8 cellular contexts compared by ENCODE assay signal in the genomic region with DNA sequence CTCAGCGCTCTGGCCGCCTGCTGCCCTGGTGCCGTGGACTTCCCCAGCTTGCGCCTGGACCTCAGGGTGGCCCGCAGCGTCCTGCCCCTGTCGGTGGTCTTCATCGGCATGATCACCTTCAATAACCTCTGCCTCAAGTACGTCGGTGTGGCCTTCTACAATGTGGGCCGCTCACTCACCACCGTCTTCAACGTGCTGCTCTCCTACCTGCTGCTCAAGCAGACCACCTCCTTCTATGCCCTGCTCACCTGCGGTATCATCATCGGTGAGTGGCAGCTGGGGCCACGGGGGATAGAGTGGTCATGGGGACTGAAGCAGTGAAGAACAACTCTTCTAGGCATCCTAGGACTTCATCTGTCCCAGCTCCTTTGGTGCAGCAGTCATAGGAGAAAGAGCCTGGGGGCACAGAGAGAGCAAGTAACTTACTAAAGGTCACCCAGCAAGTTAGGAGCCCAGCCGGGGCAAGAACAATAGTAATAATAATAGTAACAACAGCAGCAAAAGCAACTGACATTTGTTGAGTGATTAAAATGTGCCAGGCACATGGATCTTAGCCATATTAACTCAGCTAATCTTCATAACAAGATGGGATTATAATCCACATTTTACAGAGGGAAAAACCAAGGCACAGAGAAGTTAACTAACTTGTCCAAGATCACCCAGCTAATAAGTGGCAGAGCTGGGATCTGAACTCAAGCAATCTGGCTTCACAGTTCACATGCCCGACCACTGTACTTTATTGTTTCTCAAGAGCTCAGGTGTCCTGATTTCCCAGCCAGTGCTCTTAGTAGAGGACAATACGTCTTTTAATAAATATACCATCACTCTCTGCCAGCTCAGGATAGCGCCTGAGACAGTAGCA. TPM values are rescaled to one million over a fixed set of nuclear protein-coding genes. Genes with fewer than 3 reads are reported as not detected.
DNase-seq lines count a peak whose midpoint lies in the region; ATAC-seq and TF ChIP-seq lines count a peak whose summit lies in the region.

No MANE protein-coding gene starts in this region.

- peak overlapping the region in 1 of 2 experiments; percentile 50 for H3K18ac ChIP-seq in mesenchymal stem cell (ENCODE audit: low read depth in 1 of 2, low read length in 2 of 2)

- no peak overlapping the region for H2BK5ac ChIP-seq in mesenchymal stem cell (ENCODE audit: low read depth, low read length, poor library complexity, severe bottlenecking)

- no peaks in the 10 kb centered on the region for H3K9me3 Mint-ChIP-seq in brain

- H3K4me3 ChIP-seq in heart left ventricle (peak overlapping the region; percentile 63 to 99 (median 84)), mesenchymal stem cell (ENCODE audit: insufficient read depth in 1 of 2, low read depth in 1 of 2, low read length in 2 of 2) (peak overlapping the region; percentile 75 to 97), vagina (peak overlapping the region; percentile 91 to 97)

- H3K4me1 Mint-ChIP-seq in brain = peaks cover 52% of the 10 kb centered on the region

- peaks cover 8% of the 10 kb centered on the region for H3K36me3 Mint-ChIP-seq in brain

- H2BK12ac ChIP-seq in mesenchymal stem cell (ENCODE audit: low read length in 2 of 2) = peak overlapping the region in 1 of 2 experiments; percentile 27

- no peak overlapping the region for H2AFZ ChIP-seq in mesenchymal stem cell (ENCODE audit: low read depth, low read length)

- 79 to 89% (median 84%) methylated on average over 20 of the region's 20 CpGs for WGBS in heart left ventricle, 4 donors
- WGBS in mesenchymal stem cell = 92% methylated on average over 18 of the region's 20 CpGs

- peak overlapping the region; percentile 83 for H3K4me2 ChIP-seq in mesenchymal stem cell (ENCODE audit: low read length, poor library complexity, severe bottlenecking)

- no peak for TF ChIP-seq POLR2A in heart left ventricle (IDR thresholded peaks at IDR 0.05)
- no peak for TF ChIP-seq POLR2A in vagina (IDR thresholded peaks at IDR 0.05)

- no peak overlapping the region for H2BK120ac ChIP-seq in mesenchymal stem cell (ENCODE audit: low read depth, low read length)

- ATAC-seq in heart left ventricle (no peak), Right ventricle myocardium superior (ENCODE audit: poor library complexity) (no peak), HG03039 (IDR thresholded peaks at IDR 0.05; ENCODE audit: unreplicated experiment) (no peak), HG03439 (IDR thresholded peaks at IDR 0.05; ENCODE audit: unreplicated experiment) (no peak)

- H3K9me3 ChIP-seq in heart left ventricle (no peaks in the 10 kb centered on the region), mesenchymal stem cell (ENCODE audit: control insufficient read depth, low read length) (no peaks in the 10 kb centered on the region), vagina (no peaks in the 10 kb centered on the region)

- peak overlapping the region in 1 of 2 experiments; percentile 75 for H3K4ac ChIP-seq in mesenchymal stem cell (ENCODE audit: low read depth in 1 of 2, low read length in 2 of 2)

- TF ChIP-seq CTCF in heart left ventricle (IDR thresholded peaks at IDR 0.05) (no peak), brain (conservative IDR thresholded peaks at IDR 0.05) (no peak), vagina (IDR thresholded peaks at IDR 0.05) (no peak)

- H3K27me3 Mint-ChIP-seq in brain = peaks cover 20% of the 10 kb centered on the region

- H3K4me3 Mint-ChIP-seq in brain = peak overlapping the region; percentile 97 to 98 (median 97)

- intact Hi-C loops in heart left ventricle (cut with DNase I) (loop anchor here in 2 of 10 donors (5.0 kb wide), 2 partner anchors 36 to 41 kb away; a partner anchor contains a TSS), Right ventricle myocardium superior (cut with DNase I) (no loop called here), vagina (cut with DNase I) (no loop called here)

- peak overlapping the region; percentile 27 for H4K8ac ChIP-seq in mesenchymal stem cell (ENCODE audit: low read length)

- H4K91ac ChIP-seq in mesenchymal stem cell (ENCODE audit: low read length) = peak overlapping the region; percentile 36

- no peak overlapping the region for H3K23ac ChIP-seq in mesenchymal stem cell (ENCODE audit: low read length in 2 of 2)

- H3K27ac ChIP-seq in heart left ventricle (peak overlapping the region in 7 of 12 donors; percentile 68 to 94 (median 89)), mesenchymal stem cell (ENCODE audit: low read length, poor library complexity, severe bottlenecking) (no peak overlapping the region), vagina (peak overlapping the region; percentile 94)

- H3K27me3 ChIP-seq in heart left ventricle (no peaks in the 10 kb centered on the region), mesenchymal stem cell (ENCODE audit: control insufficient read depth in 1 of 2, insufficient read depth in 1 of 2, low read length in 2 of 2) (no peaks in the 10 kb centered on the region), vagina (no peaks in the 10 kb centered on the region)

- peak overlapping the region; percentile 97 for H3K9ac ChIP-seq in mesenchymal stem cell (ENCODE audit: low read length)

- H2BK15ac ChIP-seq in mesenchymal stem cell (ENCODE audit: low read depth, poor library complexity, severe bottlenecking) = peak overlapping the region; percentile 6

- peak overlapping the region; percentile 83 to 96 (median 95) for H3K27ac Mint-ChIP-seq in brain

- DNase-seq in heart left ventricle = peak in 2 of 5 donors; percentile 11 to 36
- no peak for DNase-seq in Right ventricle myocardium superior
- no peak for DNase-seq in mesenchymal stem cell
- peak in 1 of 2 donors; percentile 87 for DNase-seq in vagina (ENCODE audit: extremely low spot score in 2 of 2)
- DNase-seq in GDM1 (lab: John Stamatoyannopoulos, UW) = no peak

- H3K4me1 ChIP-seq in heart left ventricle (peaks cover 6 to 61% (median 33%) of the 10 kb centered on the region in 12 donors), mesenchymal stem cell (ENCODE audit: control insufficient read depth, insufficient read depth, low read depth, low read length) (peaks cover 21% of the 10 kb centered on the region), vagina (peaks cover 48% of the 10 kb centered on the region)

- peaks cover 0 to 25% (median 15%) of the 10 kb centered on the region in 9 donors for H3K36me3 ChIP-seq in heart left ventricle
- H3K36me3 ChIP-seq in mesenchymal stem cell (ENCODE audit: control insufficient read depth in 1 of 2, insufficient read depth in 2 of 2, low read depth in 1 of 2, low read length in 2 of 2) = peaks cover 23 to 36% of the 10 kb centered on the region in 2 experiments
- peaks cover 3 to 18% of the 10 kb centered on the region in 2 donors for H3K36me3 ChIP-seq in vagina

- H3K14ac ChIP-seq in mesenchymal stem cell (ENCODE audit: low read length in 2 of 2) = peak overlapping the region in 1 of 2 experiments; percentile 39

- H2AK5ac ChIP-seq in mesenchymal stem cell (ENCODE audit: low read length, severe bottlenecking) = peak overlapping the region; percentile 27

- peaks cover 24% of the 10 kb centered on the region for H3K79me1 ChIP-seq in mesenchymal stem cell (replicated peaks; ENCODE audit: low read length, poor library complexity, severe bottlenecking)

RNA-seq across cellular contexts. Expression of a gene that starts 1.4 kb away (rescaled TPM):
- total RNA-seq in heart left ventricle (10 to 100 TPM in 4 of 9 donors, 1 to 10 TPM in 5; 5.5 to 11.3 (median 7.8) TPM), Right ventricle myocardium superior (5.8 TPM), vagina (16.7 TPM)
- polyA plus RNA-seq in heart left ventricle (10 to 100 TPM in 1 of 2 donors, 1 to 10 TPM in 1; 5.3 to 21.0 TPM), brain (ENCODE audit: insufficient read depth, low read depth, low replicate concordance) (7.7 TPM)
- 22.9 TPM for polyA plus RNA-seq in mesenchymal stem cell (2013, experiment 1 of 2)
- 23.8 TPM for polyA plus RNA-seq in mesenchymal stem cell (2013, experiment 2 of 2)

RNA-seq across cellular contexts. Expression of a gene that starts 41.0 kb away (rescaled TPM):
- 100 to 1,000 TPM in 2 of 9 donors, 10 to 100 TPM in 7; 40.2 to 132 (median 72.7) TPM for total RNA-seq in heart left ventricle
- polyA plus RNA-seq in heart left ventricle = 10 to 100 TPM; 23.2 to 26.6 TPM
- total RNA-seq in Right ventricle myocardium superior = 68.3 TPM
- 18.2 TPM for polyA plus RNA-seq in brain (ENCODE audit: insufficient read depth, low read depth, low replicate concordance)
- 6.2 TPM for polyA plus RNA-seq in mesenchymal stem cell (2013, experiment 1 of 2)
- 5.3 TPM for polyA plus RNA-seq in mesenchymal stem cell (2013, experiment 2 of 2)
- total RNA-seq in vagina = 54.3 TPM
